In genomic region chr16:89332248-89333245, GRCh38 we compare ENCODE assay signal across 1 cellular context.
TF ChIP-seq lines count a peak whose summit lies in the region.

No MANE protein-coding gene starts in this region.

TF ChIP-seq in HepG2, 621 proteins besides CTCF, POLR2A, EP300 and RAD21 (continued from another document):
- peak; percentile 23; the same call in 1 of the 2 replicates for TF ChIP-seq ZNF687 (CRISPR knock-in tag; IDR thresholded peaks at IDR 0.05)
- no peak for TF ChIP-seq ZNF660 (CRISPR knock-in tag; IDR thresholded peaks at IDR 0.05; ENCODE audit: borderline replicate concordance, low read depth)
- TF ChIP-seq ZNF563 (CRISPR knock-in tag; IDR thresholded peaks at IDR 0.05): no peak
- peak; percentile 53 for TF ChIP-seq RBM22 (optimal IDR thresholded peaks at IDR 0.05; ENCODE audit: low read length)
